Comparison of ENCODE assay signal across 19 cellular contexts in genomic region chr13:97214921-97215320, GRCh38. TPM values are rescaled to one million over a fixed set of nuclear protein-coding genes. Genes with fewer than 3 reads are reported as not detected.
DNase-seq lines count a peak whose midpoint lies in the region; ATAC-seq lines count a peak whose summit lies in the region.
"Had no signal": no experiment of that assay in that cellular context is flagged by ENCODE, and none has a peak within 500 bp of the region (broad histone marks: within the 10 kb centered on the region; RNA-seq: fewer than 3 reads in every experiment).

No MANE protein-coding gene starts in this region.

- H4K8ac ChIP-seq in trophoblast cell (ENCODE audit: low read depth, low read length) = no peak overlapping the region

- peaks cover 41% of the 10 kb centered on the region for H3K4me1 Mint-ChIP-seq in activated CD4-positive, alpha-beta memory T cell treated with anti-CD3 and anti-CD28 coated beads, Interleukin-2, amount 10 ng/mL, durations not matched to agents 7 days and 5 days
- H3K4me1 Mint-ChIP-seq in activated CD4-positive, alpha-beta memory T cell treated with anti-CD3 and anti-CD28 coated beads for 36 hours (ENCODE audit: low read depth) = peaks cover 28% of the 10 kb centered on the region
- peaks cover 4% of the 10 kb centered on the region for H3K4me1 Mint-ChIP-seq in stimulated activated memory B cell treated with anti-CD40 and anti-IgM and Interleukin-4, amounts not matched to agents 10 μg/mL and 1 μg/mL and 100 μg/mL, for 72 hours

- H3K4ac ChIP-seq in trophoblast cell (ENCODE audit: low read depth, low read length) = no peak overlapping the region

- POLR2A ChIA-PET in activated CD4-positive, alpha-beta memory T cell treated with anti-CD3 and anti-CD28 coated beads, Interleukin-2, amount 10 ng/mL, durations not matched to agents 7 days and 5 days (lab: Charles Lee) = interaction anchor here (0.9 to 1.4 kb wide), 3 partner anchors 9 to 219 kb away, joined by 4 to 13 read pairs (median 4); partner anchors contain the start of gene RAP2A
- POLR2A ChIA-PET in activated CD4-positive, alpha-beta memory T cell treated with anti-CD3 and anti-CD28 coated beads for 36 hours (lab: Charles Lee) = no interaction called here

- H3K79me2 ChIP-seq in trophoblast cell (ENCODE audit: control insufficient read depth, insufficient read depth, low read length, poor library complexity) = peaks cover 1% of the 10 kb centered on the region
- H3K79me2 ChIP-seq: parathyroid adenoma had no signal

- peak overlapping the region; percentile 20 for H2BK12ac ChIP-seq in trophoblast cell (ENCODE audit: low read length)

- no peak overlapping the region for H3K27ac ChIP-seq in trophoblast cell (ENCODE audit: low read depth, low read length)
- H3K27ac ChIP-seq: parathyroid adenoma, tibial artery had no signal

- WGBS in trophoblast cell (ENCODE audit: extremely low coverage, insufficient coverage, insufficient read length) = no CpG with 5 or more reads among the region's 3 CpGs

- no peaks in the 10 kb centered on the region for H3K9me3 ChIP-seq in trophoblast cell (ENCODE audit: insufficient read depth, low read depth, low read length)
- H3K9me3 ChIP-seq: tibial artery had no signal

- H3K4me3 ChIP-seq in trophoblast cell (ENCODE audit: low read depth, low read length) = no peak overlapping the region
- H3K4me3 ChIP-seq: skin epidermis, tibial artery had no signal

- H3K27me3 ChIP-seq in trophoblast cell (ENCODE audit: insufficient read depth, low read length) = no peaks in the 10 kb centered on the region
- H3K27me3 ChIP-seq: tibial artery had no signal

- H3K18ac ChIP-seq in trophoblast cell (ENCODE audit: low read length) = no peak overlapping the region

- no peak overlapping the region for H2BK120ac ChIP-seq in trophoblast cell (ENCODE audit: insufficient read depth, low read length, poor library complexity)

- peak overlapping the region; percentile 16 for H3K27ac Mint-ChIP-seq in activated CD4-positive, alpha-beta memory T cell treated with anti-CD3 and anti-CD28 coated beads, Interleukin-2, amount 10 ng/mL, durations not matched to agents 7 days and 5 days
- no peak overlapping the region for H3K27ac Mint-ChIP-seq in activated CD4-positive, alpha-beta memory T cell treated with anti-CD3 and anti-CD28 coated beads for 36 hours
- H3K27ac Mint-ChIP-seq in stimulated activated memory B cell treated with anti-CD40 and anti-IgM and Interleukin-4, amounts not matched to agents 10 μg/mL and 1 μg/mL and 100 μg/mL, for 72 hours = no peak overlapping the region
- H3K27ac Mint-ChIP-seq: activated CD4-positive, alpha-beta T cell treated with anti-CD3 and anti-CD28 coated beads for 36 hours; activated T-cell treated with anti-CD3 and anti-CD28 coated beads, Interleukin-2, amount 50 U/mL, for 72 hours had no signal

- no peak overlapping the region for H2BK5ac ChIP-seq in trophoblast cell (ENCODE audit: low read depth, low read length, poor library complexity)

- no peak for DNase-seq in activated CD4-positive, alpha-beta memory T cell treated with anti-CD3 and anti-CD28 coated beads, Interleukin-2, amount 10 ng/mL, durations not matched to agents 7 days and 5 days
- no peak for DNase-seq in activated CD4-positive, alpha-beta memory T cell treated with anti-CD3 and anti-CD28 coated beads for 36 hours
- DNase-seq in trophoblast cell (no peak), Right ventricle myocardium inferior (ENCODE audit: missing footprints) (no peak)
- no peak for DNase-seq in activated CD8-positive, alpha-beta memory T cell treated with anti-CD3 and anti-CD28 coated beads for 24 hours
- DNase-seq: activated CD4-positive, alpha-beta T cell treated with anti-CD3 and anti-CD28 coated beads for 36 hours; activated T-cell treated with anti-CD3 and anti-CD28 coated beads, Interleukin-2, amount 50 U/mL, for 72 hours; Kasumi-1; NCI-H1436 treated with DMSO at 0.1 percent for 48 hours; NCI-H446 treated with DMSO at 0.1 percent for 48 hours; SIG-M5; T-helper 9 cell; tibial artery had no signal

- H2AK5ac ChIP-seq in trophoblast cell (ENCODE audit: low read length) = no peak overlapping the region

- no peaks in the 10 kb centered on the region for H3K9me3 Mint-ChIP-seq in activated CD4-positive, alpha-beta memory T cell treated with anti-CD3 and anti-CD28 coated beads, Interleukin-2, amount 10 ng/mL, durations not matched to agents 7 days and 5 days
- no peaks in the 10 kb centered on the region for H3K9me3 Mint-ChIP-seq in activated CD4-positive, alpha-beta memory T cell treated with anti-CD3 and anti-CD28 coated beads for 36 hours
- no peaks in the 10 kb centered on the region for H3K9me3 Mint-ChIP-seq in stimulated activated memory B cell treated with anti-CD40 and anti-IgM and Interleukin-4, amounts not matched to agents 10 μg/mL and 1 μg/mL and 100 μg/mL, for 72 hours
- H3K9me3 Mint-ChIP-seq: central memory CD8-positive, alpha-beta T cell had no signal

- no peak overlapping the region for H3K9ac ChIP-seq in trophoblast cell (ENCODE audit: low read length)
- H3K9ac ChIP-seq: parathyroid adenoma had no signal

- H3K23ac ChIP-seq in trophoblast cell (ENCODE audit: low read length) = no peak overlapping the region

- H3K27me3 Mint-ChIP-seq in activated CD4-positive, alpha-beta memory T cell treated with anti-CD3 and anti-CD28 coated beads, Interleukin-2, amount 10 ng/mL, durations not matched to agents 7 days and 5 days = no peaks in the 10 kb centered on the region
- H3K27me3 Mint-ChIP-seq in activated CD4-positive, alpha-beta memory T cell treated with anti-CD3 and anti-CD28 coated beads for 36 hours = no peaks in the 10 kb centered on the region
- H3K27me3 Mint-ChIP-seq in stimulated activated memory B cell treated with anti-CD40 and anti-IgM and Interleukin-4, amounts not matched to agents 10 μg/mL and 1 μg/mL and 100 μg/mL, for 72 hours = peaks cover 12% of the 10 kb centered on the region
- H3K27me3 Mint-ChIP-seq: activated CD4-positive, alpha-beta T cell treated with anti-CD3 and anti-CD28 coated beads for 36 hours; central memory CD8-positive, alpha-beta T cell had no signal

- intact Hi-C loops in activated CD4-positive, alpha-beta memory T cell treated with anti-CD3 and anti-CD28 coated beads for 36 hours (cut with micrococcal nuclease) = no loop called here
- intact Hi-C loops in Right ventricle myocardium inferior (cut with DNase I) = loop anchor here (5.0 to 10.0 kb wide), 2 partner anchors 190 to 362 kb away; no protein-coding TSS in a partner anchor

- peaks cover 12% of the 10 kb centered on the region for H3K79me1 ChIP-seq in trophoblast cell (ENCODE audit: low read length)

- ATAC-seq in GM19452 (IDR thresholded peaks at IDR 0.05; ENCODE audit: unreplicated experiment) (peak; percentile 12), HG03442 (IDR thresholded peaks at IDR 0.05; ENCODE audit: unreplicated experiment) (peak; percentile 5), Right ventricle myocardium inferior (no peak)
- no peak for ATAC-seq in stimulated activated memory B cell treated with anti-CD40 and anti-IgM and Interleukin-4, amounts not matched to agents 10 μg/mL and 1 μg/mL and 100 μg/mL, for 72 hours

- CTCF ChIA-PET in activated CD4-positive, alpha-beta memory T cell treated with anti-CD3 and anti-CD28 coated beads, Interleukin-2, amount 10 ng/mL, durations not matched to agents 7 days and 5 days (lab: Charles Lee) = interaction anchor here (0.9 to 1.3 kb wide), 4 partner anchors 9 to 105 kb away, joined by 3 to 7 read pairs (median 5); no protein-coding TSS in a partner anchor
- CTCF ChIA-PET in activated CD4-positive, alpha-beta memory T cell treated with anti-CD3 and anti-CD28 coated beads for 36 hours (lab: Charles Lee) = interaction anchor here (1.0 to 6.3 kb wide), 4 partner anchors 12 to 144 kb away, joined by 4 to 54 read pairs (median 6); no protein-coding TSS in a partner anchor

- H3K4me3 Mint-ChIP-seq in activated CD4-positive, alpha-beta memory T cell treated with anti-CD3 and anti-CD28 coated beads, Interleukin-2, amount 10 ng/mL, durations not matched to agents 7 days and 5 days = no peak overlapping the region
- no peak overlapping the region for H3K4me3 Mint-ChIP-seq in activated CD4-positive, alpha-beta memory T cell treated with anti-CD3 and anti-CD28 coated beads for 36 hours
- H3K4me3 Mint-ChIP-seq in stimulated activated memory B cell treated with anti-CD40 and anti-IgM and Interleukin-4, amounts not matched to agents 10 μg/mL and 1 μg/mL and 100 μg/mL, for 72 hours = no peak overlapping the region
- H3K4me3 Mint-ChIP-seq: activated CD4-positive, alpha-beta T cell treated with anti-CD3 and anti-CD28 coated beads for 36 hours; activated T-cell treated with anti-CD3 and anti-CD28 coated beads, Interleukin-2, amount 50 U/mL, for 72 hours; central memory CD8-positive, alpha-beta T cell had no signal

- H3K36me3 Mint-ChIP-seq in activated CD4-positive, alpha-beta memory T cell treated with anti-CD3 and anti-CD28 coated beads, Interleukin-2, amount 10 ng/mL, durations not matched to agents 7 days and 5 days (ENCODE audit: low read depth) = no peaks in the 10 kb centered on the region
- H3K36me3 Mint-ChIP-seq in activated CD4-positive, alpha-beta memory T cell treated with anti-CD3 and anti-CD28 coated beads for 36 hours = no peaks in the 10 kb centered on the region
- no peaks in the 10 kb centered on the region for H3K36me3 Mint-ChIP-seq in stimulated activated memory B cell treated with anti-CD40 and anti-IgM and Interleukin-4, amounts not matched to agents 10 μg/mL and 1 μg/mL and 100 μg/mL, for 72 hours

- H4K91ac ChIP-seq in trophoblast cell (ENCODE audit: low read depth, low read length) = no peak overlapping the region

- no peak overlapping the region for H4K12ac ChIP-seq in trophoblast cell (ENCODE audit: low read depth, low read length)

- no peak overlapping the region for H3K4me2 ChIP-seq in trophoblast cell (ENCODE audit: low read length)

- H2AFZ ChIP-seq in trophoblast cell (ENCODE audit: insufficient read depth, low read length, poor library complexity) = no peak overlapping the region
- H2AFZ ChIP-seq: parathyroid adenoma had no signal

- peaks cover 5 to 19% of the 10 kb centered on the region in 2 experiments for H3K4me1 ChIP-seq in trophoblast cell (ENCODE audit: control insufficient read depth in 1 of 2, insufficient read depth in 2 of 2, low read length in 2 of 2)
- H3K4me1 ChIP-seq: tibial artery had no signal

- H3K36me3 ChIP-seq in trophoblast cell (ENCODE audit: control insufficient read depth in 1 of 2, insufficient read depth in 2 of 2, low read length in 2 of 2) = no peaks in the 10 kb centered on the region
- H3K36me3 ChIP-seq: tibial artery had no signal

- H3K14ac ChIP-seq in trophoblast cell (ENCODE audit: low read length) = no peak overlapping the region

RNA-seq across cellular contexts. Expression of gene MBNL2, which starts 7.2 kb away (rescaled TPM):
- 10 to 100 TPM; 18.0 to 18.8 TPM for total RNA-seq in activated CD4-positive, alpha-beta memory T cell treated with anti-CD3 and anti-CD28 coated beads, Interleukin-2, amount 10 ng/mL, durations not matched to agents 7 days and 5 days
- total RNA-seq in activated CD4-positive, alpha-beta memory T cell treated with anti-CD3 and anti-CD28 coated beads for 36 hours = 10 to 100 TPM; 23.4 to 24.6 TPM
- polyA plus RNA-seq in trophoblast cell (2013) = 173 and 175 TPM in 2 replicates
- total RNA-seq in Right ventricle myocardium inferior = 69.1 TPM

Comparison
In these comparisons a context has a peak if more than half of its experiments do, and no peak if none do; other contexts are left out.
1. ATAC-seq: peak in GM19452 (single experiment) and HG03442 (single experiment); none in stimulated activated memory B cell treated with anti-CD40 and anti-IgM and Interleukin-4, amounts not matched to agents 10 μg/mL and 1 μg/mL and 100 μg/mL, for 72 hours (single experiment) and Right ventricle myocardium inferior (single experiment).